Comparison of ENCODE assay signal across 8 cellular contexts in the genomic region with DNA sequence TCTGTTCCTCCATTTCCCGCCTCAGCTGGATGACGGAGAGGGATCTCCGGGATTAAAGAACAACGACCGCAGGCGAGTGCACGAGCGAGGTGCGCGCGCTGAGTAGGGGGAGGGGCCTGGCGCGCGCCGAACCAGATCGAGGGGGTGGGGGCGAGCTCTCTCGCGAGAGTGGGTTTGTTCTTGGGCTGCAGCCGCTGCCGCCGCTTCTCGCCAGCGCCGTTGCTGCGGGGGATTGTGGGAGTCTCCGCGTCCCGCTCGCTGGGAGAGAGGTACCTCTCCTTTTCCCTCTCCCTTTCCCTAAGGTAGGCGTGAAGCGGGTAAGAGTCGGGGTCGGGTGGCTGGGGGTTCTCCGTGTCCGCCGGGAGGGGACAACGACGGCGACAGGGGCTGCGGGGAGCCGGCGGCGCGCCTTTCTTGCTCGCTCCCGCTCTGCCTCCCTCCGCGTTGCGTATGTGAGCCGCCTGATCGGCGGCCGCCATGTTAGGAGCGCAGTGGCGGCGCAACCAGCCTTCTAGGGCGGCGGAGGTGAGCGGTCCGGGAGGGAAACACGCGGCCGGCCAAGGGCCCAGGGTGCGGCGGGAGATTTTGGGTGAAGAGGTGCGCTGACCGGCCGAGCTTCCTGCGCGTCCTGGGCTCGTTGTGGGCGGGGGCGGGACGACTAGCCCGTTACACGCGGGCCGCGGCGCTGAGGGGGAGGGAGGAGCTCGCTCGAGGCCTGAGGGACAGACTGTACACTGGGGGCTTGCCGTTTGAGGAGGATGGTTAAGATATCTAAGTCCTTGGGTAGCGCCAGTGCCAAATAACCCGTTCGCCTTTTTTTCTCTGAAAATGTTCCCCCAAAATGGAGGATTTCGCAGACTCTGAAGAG.
A peak's percentile ranks its signal among the peaks of the same experiment; 100 is the strongest.
DNase-seq lines count a peak whose midpoint lies in the region; ATAC-seq lines count a peak whose summit lies in the region.

A gene with protein sequence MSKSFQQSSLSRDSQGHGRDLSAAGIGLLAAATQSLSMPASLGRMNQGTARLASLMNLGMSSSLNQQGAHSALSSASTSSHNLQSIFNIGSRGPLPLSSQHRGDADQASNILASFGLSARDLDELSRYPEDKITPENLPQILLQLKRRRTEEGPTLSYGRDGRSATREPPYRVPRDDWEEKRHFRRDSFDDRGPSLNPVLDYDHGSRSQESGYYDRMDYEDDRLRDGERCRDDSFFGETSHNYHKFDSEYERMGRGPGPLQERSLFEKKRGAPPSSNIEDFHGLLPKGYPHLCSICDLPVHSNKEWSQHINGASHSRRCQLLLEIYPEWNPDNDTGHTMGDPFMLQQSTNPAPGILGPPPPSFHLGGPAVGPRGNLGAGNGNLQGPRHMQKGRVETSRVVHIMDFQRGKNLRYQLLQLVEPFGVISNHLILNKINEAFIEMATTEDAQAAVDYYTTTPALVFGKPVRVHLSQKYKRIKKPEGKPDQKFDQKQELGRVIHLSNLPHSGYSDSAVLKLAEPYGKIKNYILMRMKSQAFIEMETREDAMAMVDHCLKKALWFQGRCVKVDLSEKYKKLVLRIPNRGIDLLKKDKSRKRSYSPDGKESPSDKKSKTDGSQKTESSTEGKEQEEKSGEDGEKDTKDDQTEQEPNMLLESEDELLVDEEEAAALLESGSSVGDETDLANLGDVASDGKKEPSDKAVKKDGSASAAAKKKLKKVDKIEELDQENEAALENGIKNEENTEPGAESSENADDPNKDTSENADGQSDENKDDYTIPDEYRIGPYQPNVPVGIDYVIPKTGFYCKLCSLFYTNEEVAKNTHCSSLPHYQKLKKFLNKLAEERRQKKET (plus strand): TSS at position 237 of the 868 bp plus-strand sequence. CDS start 13,676 bp downstream, outside the sequence.

- ATAC-seq in GM19023 (IDR thresholded peaks at IDR 0.05; ENCODE audit: unreplicated experiment) (peak; percentile 81), HG03342 (IDR thresholded peaks at IDR 0.05; ENCODE audit: unreplicated experiment) (peak; percentile 68)
- ATAC-seq in activated CD4-positive, CD25-positive, alpha-beta regulatory T cell treated with anti-CD3 and anti-CD28 coated beads, Interleukin-2, amount 50 U/mL, for 24 hours = peak; percentile 85 to 87

- DNase-seq in AG08396 (ENCODE audit: low spot score) = peak; percentile 95
- DNase-seq in NCI-H446 treated with DMSO at 0.1 percent for 48 hours (lab: John Stamatoyannopoulos, UW) = peak; percentile 89
- DNase-seq in cerebellar cortex (ENCODE audit: low spot score) = peak; percentile 95
- DNase-seq in islet precursor cell = peak; percentile 98
- DNase-seq in stimulated activated CD4-positive, alpha-beta T cell treated with anti-CD3 and anti-CD28 coated beads, Interleukin-12 subunit alpha, Interleukin-12 subunit beta, amount 100 ng/mL, for 48 hours (ENCODE audit: low read depth in 2 of 3, low spot score in 1 of 3) = peak; percentile 90 to 91 (median 91)

Comparison
In these comparisons a context has a peak if more than half of its experiments do, and no peak if none do; other contexts are left out.
1. Peak in every context shown above with its lines: DNase-seq and ATAC-seq.